In genomic region chr19:43638214-43638990, GRCh38 we compare ENCODE assay signal across 10 cellular contexts. TPM values are rescaled to one million over a fixed set of nuclear protein-coding genes. Genes with fewer than 3 reads are reported as not detected.
DNase-seq lines count a peak whose midpoint lies in the region; ATAC-seq, FAIRE-seq and TF ChIP-seq lines count a peak whose summit lies in the region.
"Had no signal": no experiment of that assay in that cellular context is flagged by ENCODE, and none has a peak within 500 bp of the region (broad histone marks: within the 10 kb centered on the region; RNA-seq: fewer than 3 reads in every experiment).

No MANE protein-coding gene starts in this region.

- no peak for TF ChIP-seq CTCF in MCF 10A (IDR thresholded peaks at IDR 0.05; ENCODE audit: unreplicated experiment)
- TF ChIP-seq CTCF in mammary epithelial cell (conservative IDR thresholded peaks at IDR 0.05 in 1 of 2, IDR thresholded peaks at IDR 0.05 in 1 of 2; ENCODE audit: extremely low read depth in 1 of 2, insufficient read depth in 1 of 2, low read depth in 1 of 2, low read length in 2 of 2): no peak
- TF ChIP-seq CTCF in keratinocyte (optimal IDR thresholded peaks at IDR 0.05 in 1 of 3, IDR thresholded peaks at IDR 0.05 in 1 of 3, conservative IDR thresholded peaks at IDR 0.05 in 1 of 3; ENCODE audit: extremely low read depth in 1 of 3, insufficient read depth in 2 of 3, low read length in 3 of 3): no peak

- peaks cover 36% of the 10 kb centered on the region for H3K27me3 Mint-ChIP-seq in MCF 10A (ENCODE audit: insufficient read depth, unreplicated experiment)
- peaks cover 32% of the 10 kb centered on the region for H3K27me3 Mint-ChIP-seq in activated T-helper 17 cell treated with anti-CD3 and anti-CD28 coated beads, Interleukin-2, amount 50 U/mL, for 72 hours

- POLR2A ChIA-PET in MCF 10A (lab: Yijun Ruan, JAX): interaction anchor here (1.4 kb wide), 1 partner anchor 24 kb away, joined by 3 read pairs; no protein-coding TSS in a partner anchor

- dilution Hi-C loops in mammary epithelial cell (cut with HindIII; ENCODE audit: low sequenced_read_pairs) (no loop called here), keratinocyte (cut with MboI; ENCODE audit: extremely low pct_ligation_motif_present, low sequenced_read_pairs) (no loop called here)

- H3K9ac ChIP-seq in mammary epithelial cell (ENCODE audit: insufficient read depth, low read length) (no peak overlapping the region), keratinocyte (ENCODE audit: control insufficient read depth, extremely low read depth, insufficient read depth, low read length) (no peak overlapping the region)

- intact Hi-C loops in MCF 10A (cut with micrococcal nuclease) (no loop called here), mammary epithelial cell (cut with micrococcal nuclease) (loop anchor here (5.0 kb wide), 1 partner anchor 41 kb away; the partner anchor contains the start of genes IRGQ and ZNF576)

- DNase-seq in MCF 10A (ENCODE audit: unreplicated experiment) (no peak), mammary epithelial cell (no peak), keratinocyte (ENCODE audit: low read depth, low spot score) (no peak), GM19239 (ENCODE audit: insufficient read length, low spot score) (no peak), NCI-H1048 (lab: John Stamatoyannopoulos, UW) (no peak)
- DNase-seq: NCI-H1092, RPMI8226 had no signal

- H3K27me3 ChIP-seq in mammary epithelial cell (ENCODE audit: insufficient read depth, low read length) (no peaks in the 10 kb centered on the region), keratinocyte (ENCODE audit: control insufficient read depth, extremely low read depth, insufficient read depth, low read length) (peaks cover 15% of the 10 kb centered on the region)

- in situ Hi-C loops in mammary epithelial cell (cut with MboI; ENCODE audit: low sequenced_read_pairs in 2 of 2): no loop called here

- H3K9me1 ChIP-seq in keratinocyte (ENCODE audit: control insufficient read depth, extremely low read depth, insufficient read depth, low read length): no peaks in the 10 kb centered on the region

- no peak for FAIRE-seq in keratinocyte (lab: Jason Lieb, UNC)
- FAIRE-seq in GM19239 (lab: Jason Lieb, UNC): no peak

- no peak for ATAC-seq in activated T-helper 17 cell treated with anti-CD3 and anti-CD28 coated beads, Interleukin-2, amount 50 U/mL, for 72 hours (replicated peaks)
- ATAC-seq in GM21360 (IDR thresholded peaks at IDR 0.05; ENCODE audit: unreplicated experiment): no peak

- H3K27ac Mint-ChIP-seq in MCF 10A (ENCODE audit: low read depth, unreplicated experiment): peak overlapping the region; percentile 52
- H3K27ac Mint-ChIP-seq in activated T-helper 17 cell treated with anti-CD3 and anti-CD28 coated beads, Interleukin-2, amount 50 U/mL, for 72 hours: peak overlapping the region; percentile 2

- H3K4me1 ChIP-seq in mammary epithelial cell (ENCODE audit: insufficient read depth, low read length) (peaks cover 34% of the 10 kb centered on the region), keratinocyte (ENCODE audit: control insufficient read depth, extremely low read depth, insufficient read depth, low read length) (peaks cover 19% of the 10 kb centered on the region)

- H3K9me3 Mint-ChIP-seq in MCF 10A (ENCODE audit: unreplicated experiment): no peaks in the 10 kb centered on the region
- H3K9me3 Mint-ChIP-seq in activated T-helper 17 cell treated with anti-CD3 and anti-CD28 coated beads, Interleukin-2, amount 50 U/mL, for 72 hours: no peaks in the 10 kb centered on the region

- H3K4me3 Mint-ChIP-seq in MCF 10A (ENCODE audit: unreplicated experiment): peak overlapping the region; percentile 84
- peak overlapping the region; percentile 65 for H3K4me3 Mint-ChIP-seq in activated T-helper 17 cell treated with anti-CD3 and anti-CD28 coated beads, Interleukin-2, amount 50 U/mL, for 72 hours

- no TSS peak for BruUV-seq in MCF 10A (replicated peaks; lab: Mats Ljungman, UMichigan)
- no TSS peak for BruUV-seq in mammary epithelial cell (replicated peaks; lab: Mats Ljungman, UMichigan)

- H3K79me2 ChIP-seq in mammary epithelial cell (ENCODE audit: insufficient read depth, low read length): no peaks in the 10 kb centered on the region
- no peaks in the 10 kb centered on the region for H3K79me2 ChIP-seq in keratinocyte (ENCODE audit: control insufficient read depth, insufficient read depth, low read length)

- no peaks in the 10 kb centered on the region for H3K9me3 ChIP-seq in mammary epithelial cell (replicated peaks; ENCODE audit: insufficient read depth, low read length)
- no peaks in the 10 kb centered on the region for H3K9me3 ChIP-seq in keratinocyte (ENCODE audit: control insufficient read depth, low read depth, low read length)

- H4K20me1 ChIP-seq in mammary epithelial cell (ENCODE audit: insufficient read depth, low read length): no peaks in the 10 kb centered on the region
- no peaks in the 10 kb centered on the region for H4K20me1 ChIP-seq in keratinocyte (ENCODE audit: control insufficient read depth, extremely low read depth, insufficient read depth, low read length)

- CTCF ChIA-PET in MCF 10A (lab: Yijun Ruan, JAX) (interaction anchor here (1.2 kb wide), 1 partner anchor 13 kb away, joined by 3 read pairs; no protein-coding TSS in a partner anchor), mammary epithelial cell (lab: Charles Lee; ENCODE audit: low non-redundant PET) (no interaction called here)

- peaks cover 21% of the 10 kb centered on the region for H3K4me1 Mint-ChIP-seq in MCF 10A (ENCODE audit: insufficient read depth, unreplicated experiment)
- peaks cover 6% of the 10 kb centered on the region for H3K4me1 Mint-ChIP-seq in activated T-helper 17 cell treated with anti-CD3 and anti-CD28 coated beads, Interleukin-2, amount 50 U/mL, for 72 hours

- no peaks in the 10 kb centered on the region for H3K36me3 ChIP-seq in mammary epithelial cell (ENCODE audit: insufficient read depth, low read length)
- no peaks in the 10 kb centered on the region for H3K36me3 ChIP-seq in keratinocyte (ENCODE audit: control insufficient read depth in 2 of 2, extremely low read depth in 1 of 2, insufficient read depth in 2 of 2, low read length in 2 of 2)

- H3K27ac ChIP-seq in mammary epithelial cell (ENCODE audit: insufficient read depth, low read depth, low read length) (no peak overlapping the region), keratinocyte (ENCODE audit: control insufficient read depth, insufficient read depth, low read length) (no peak overlapping the region), temporal lobe (ENCODE audit: low read depth, low read length) (peak overlapping the region; percentile 93)

- no peaks in the 10 kb centered on the region for H3K36me3 Mint-ChIP-seq in MCF 10A (ENCODE audit: insufficient read depth, unreplicated experiment)
- no peaks in the 10 kb centered on the region for H3K36me3 Mint-ChIP-seq in activated T-helper 17 cell treated with anti-CD3 and anti-CD28 coated beads, Interleukin-2, amount 50 U/mL, for 72 hours (ENCODE audit: low read depth)

- no peak overlapping the region for H3K4me2 ChIP-seq in mammary epithelial cell (ENCODE audit: insufficient read depth, low read depth, low read length)
- peak overlapping the region; percentile 27 for H3K4me2 ChIP-seq in keratinocyte (ENCODE audit: control insufficient read depth, extremely low read depth, insufficient read depth, low read depth, low read length)

- H3K4me3 ChIP-seq in mammary epithelial cell (replicated peaks in 1 of 3; ENCODE audit: insufficient read depth in 1 of 3, low read depth in 2 of 3, low read length in 3 of 3) (no peak overlapping the region), keratinocyte (ENCODE audit: control insufficient read depth in 2 of 3, extremely low read depth in 1 of 3, insufficient read depth in 2 of 3, low read depth in 1 of 3, low read length in 3 of 3) (no peak overlapping the region)

- 63% methylated on average over 9 of the region's 13 CpGs for WGBS in mammary epithelial cell (ENCODE audit: low coverage, missing lambda C conversion rate)

- no peak overlapping the region for H2AFZ ChIP-seq in mammary epithelial cell (ENCODE audit: low read depth, low read length)
- no peak overlapping the region for H2AFZ ChIP-seq in keratinocyte (ENCODE audit: control insufficient read depth, low read length)

RNA-seq across cellular contexts. Expression of gene CADM4, which starts 1.2 kb away (rescaled TPM):
- 3.2 and 3.8 TPM in 2 replicates for total RNA-seq in MCF 10A (2022)
- 10 to 100 TPM; 11.7 to 12.8 TPM for total RNA-seq in mammary epithelial cell
- 4.5 TPM for polyA plus RNA-seq in mammary epithelial cell
- polyA minus RNA-seq in mammary epithelial cell: 1.9 TPM
- under 1 TPM; 0.22 to 0.61 TPM for total RNA-seq in activated T-helper 17 cell treated with anti-CD3 and anti-CD28 coated beads, Interleukin-2, amount 50 U/mL, for 72 hours
- polyA plus RNA-seq in keratinocyte: 3.0 to 4.4 TPM (median 4.3 TPM) in 3 replicates
- polyA plus RNA-seq in keratinocyte (2011; ENCODE audit: low read depth): 10.5 TPM
- polyA plus RNA-seq in keratinocyte (2011; cell fraction: cytosol; rRNA removed): 1.3 and 2.7 TPM in 2 replicates
- polyA plus RNA-seq in keratinocyte (2011; cell fraction: nucleus; rRNA removed): 5.0 and 5.6 TPM in 2 replicates
- 8.5 and 11.1 TPM in 2 replicates for polyA plus RNA-seq in keratinocyte (2012; ENCODE audit: low replicate concordance)
- 2.4 to 4.1 TPM (median 2.8 TPM) in 3 replicates for polyA minus RNA-seq in keratinocyte
- polyA minus RNA-seq in keratinocyte (2011; cell fraction: cytosol; rRNA and poly(A)+ RNA removed): 2.3 TPM
- 4.1 and 4.6 TPM in 2 replicates for polyA minus RNA-seq in keratinocyte (2011; cell fraction: nucleus; rRNA and poly(A)+ RNA removed)
- 105 TPM for total RNA-seq in temporal lobe

RNA-seq across cellular contexts. Expression of gene ZNF428, which starts 19.0 kb away (rescaled TPM):
- 18.6 and 23.3 TPM in 2 replicates for total RNA-seq in MCF 10A (2022)
- total RNA-seq in mammary epithelial cell: 10 to 100 TPM; 17.0 to 19.0 TPM
- 12.9 TPM for polyA plus RNA-seq in mammary epithelial cell
- polyA minus RNA-seq in mammary epithelial cell: 1.9 TPM
- total RNA-seq in activated T-helper 17 cell treated with anti-CD3 and anti-CD28 coated beads, Interleukin-2, amount 50 U/mL, for 72 hours: 10 to 100 TPM; 12.9 to 27.6 TPM
- polyA plus RNA-seq in keratinocyte: 13.9 to 15.8 TPM (median 15.0 TPM) in 3 replicates
- 1.5 TPM for polyA plus RNA-seq in keratinocyte (2011; ENCODE audit: low read depth)
- polyA plus RNA-seq in keratinocyte (2011; cell fraction: cytosol; rRNA removed): 8.3 and 21.5 TPM in 2 replicates
- polyA plus RNA-seq in keratinocyte (2011; cell fraction: nucleus; rRNA removed): 10.7 and 14.3 TPM in 2 replicates
- 6.5 and 26.5 TPM in 2 replicates for polyA plus RNA-seq in keratinocyte (2012; ENCODE audit: low replicate concordance)
- 1.2 to 7.4 TPM (median 4.7 TPM) in 3 replicates for polyA minus RNA-seq in keratinocyte
- 9.4 TPM for polyA minus RNA-seq in keratinocyte (2011; cell fraction: cytosol; rRNA and poly(A)+ RNA removed)
- polyA minus RNA-seq in keratinocyte (2011; cell fraction: nucleus; rRNA and poly(A)+ RNA removed): 2.1 and 6.4 TPM in 2 replicates
- total RNA-seq in temporal lobe: 106 TPM

RNA-seq across cellular contexts. Expression of gene SRRM5, which starts 26.5 kb away (rescaled TPM):
- total RNA-seq in MCF 10A (2022): 0.28 and 0.88 TPM in 2 replicates
- total RNA-seq in mammary epithelial cell: under 1 TPM in 1 of 2 donors, not detected in 1; 0.24 TPM
- polyA plus RNA-seq in mammary epithelial cell: 0.03 TPM
- polyA minus RNA-seq in mammary epithelial cell: not detected
- 1 to 10 TPM in 1 of 2 donors, under 1 TPM in 1; 0.74 to 1.4 TPM for total RNA-seq in activated T-helper 17 cell treated with anti-CD3 and anti-CD28 coated beads, Interleukin-2, amount 50 U/mL, for 72 hours
- 0.02 to 0.03 TPM (median 0.03 TPM) in 3 replicates for polyA plus RNA-seq in keratinocyte
- 0.29 TPM for polyA plus RNA-seq in keratinocyte (2011; ENCODE audit: low read depth)
- 0.04 TPM in 1 of 2 replicates, not detected in the other for polyA plus RNA-seq in keratinocyte (2011; cell fraction: cytosol; rRNA removed)
- 0.31 and 0.53 TPM in 2 replicates for polyA plus RNA-seq in keratinocyte (2011; cell fraction: nucleus; rRNA removed)
- polyA plus RNA-seq in keratinocyte (2012; ENCODE audit: low replicate concordance): 0.21 and 0.41 TPM in 2 replicates
- polyA minus RNA-seq in keratinocyte: not detected in 3 replicates
- polyA minus RNA-seq in keratinocyte (2011; cell fraction: cytosol; rRNA and poly(A)+ RNA removed): not detected
- not detected in 2 replicates for polyA minus RNA-seq in keratinocyte (2011; cell fraction: nucleus; rRNA and poly(A)+ RNA removed)
- total RNA-seq in temporal lobe: not detected

RNA-seq across cellular contexts. Expression of gene PLAUR, which starts 31.6 kb away (rescaled TPM):
- total RNA-seq in MCF 10A (2022): 14.0 and 32.2 TPM in 2 replicates
- 10 to 100 TPM; 10.8 to 79.9 TPM for total RNA-seq in mammary epithelial cell
- 73.7 TPM for polyA plus RNA-seq in mammary epithelial cell
- 32.9 TPM for polyA minus RNA-seq in mammary epithelial cell
- total RNA-seq in activated T-helper 17 cell treated with anti-CD3 and anti-CD28 coated beads, Interleukin-2, amount 50 U/mL, for 72 hours: 10 to 100 TPM; 11.2 to 52.5 TPM
- polyA plus RNA-seq in keratinocyte: 50.8 to 64.3 TPM (median 56.2 TPM) in 3 replicates
- polyA plus RNA-seq in keratinocyte (2011; ENCODE audit: low read depth): 87.4 TPM
- polyA plus RNA-seq in keratinocyte (2011; cell fraction: cytosol; rRNA removed): 27.0 and 33.8 TPM in 2 replicates
- 166 and 199 TPM in 2 replicates for polyA plus RNA-seq in keratinocyte (2011; cell fraction: nucleus; rRNA removed)
- polyA plus RNA-seq in keratinocyte (2012; ENCODE audit: low replicate concordance): 41.2 and 71.4 TPM in 2 replicates
- 36.5 to 81.7 TPM (median 75.3 TPM) in 3 replicates for polyA minus RNA-seq in keratinocyte
- polyA minus RNA-seq in keratinocyte (2011; cell fraction: cytosol; rRNA and poly(A)+ RNA removed): 38.8 TPM
- polyA minus RNA-seq in keratinocyte (2011; cell fraction: nucleus; rRNA and poly(A)+ RNA removed): 86.1 and 94.1 TPM in 2 replicates
- total RNA-seq in temporal lobe: 6.6 TPM

RNA-seq across cellular contexts. Expression of gene ZNF576, which starts 42.0 kb away (rescaled TPM):
- 13.2 and 18.4 TPM in 2 replicates for total RNA-seq in MCF 10A (2022)
- total RNA-seq in mammary epithelial cell: 10 to 100 TPM; 10.3 to 15.5 TPM
- polyA plus RNA-seq in mammary epithelial cell: 15.9 TPM
- 4.8 TPM for polyA minus RNA-seq in mammary epithelial cell
- total RNA-seq in activated T-helper 17 cell treated with anti-CD3 and anti-CD28 coated beads, Interleukin-2, amount 50 U/mL, for 72 hours: 10 to 100 TPM; 17.8 to 23.3 TPM
- polyA plus RNA-seq in keratinocyte: 6.4 to 10.6 TPM (median 8.3 TPM) in 3 replicates
- 5.2 TPM for polyA plus RNA-seq in keratinocyte (2011; ENCODE audit: low read depth)
- polyA plus RNA-seq in keratinocyte (2011; cell fraction: cytosol; rRNA removed): 8.0 and 13.6 TPM in 2 replicates
- polyA plus RNA-seq in keratinocyte (2011; cell fraction: nucleus; rRNA removed): 5.0 and 8.7 TPM in 2 replicates
- polyA plus RNA-seq in keratinocyte (2012; ENCODE audit: low replicate concordance): 8.5 and 11.8 TPM in 2 replicates
- 4.3 to 7.6 TPM (median 5.7 TPM) in 3 replicates for polyA minus RNA-seq in keratinocyte
- 4.2 TPM for polyA minus RNA-seq in keratinocyte (2011; cell fraction: cytosol; rRNA and poly(A)+ RNA removed)
- polyA minus RNA-seq in keratinocyte (2011; cell fraction: nucleus; rRNA and poly(A)+ RNA removed): 3.9 and 4.9 TPM in 2 replicates
- total RNA-seq in temporal lobe: 5.2 TPM
